27 cellular contexts compared by ENCODE assay signal in the genomic region with DNA sequence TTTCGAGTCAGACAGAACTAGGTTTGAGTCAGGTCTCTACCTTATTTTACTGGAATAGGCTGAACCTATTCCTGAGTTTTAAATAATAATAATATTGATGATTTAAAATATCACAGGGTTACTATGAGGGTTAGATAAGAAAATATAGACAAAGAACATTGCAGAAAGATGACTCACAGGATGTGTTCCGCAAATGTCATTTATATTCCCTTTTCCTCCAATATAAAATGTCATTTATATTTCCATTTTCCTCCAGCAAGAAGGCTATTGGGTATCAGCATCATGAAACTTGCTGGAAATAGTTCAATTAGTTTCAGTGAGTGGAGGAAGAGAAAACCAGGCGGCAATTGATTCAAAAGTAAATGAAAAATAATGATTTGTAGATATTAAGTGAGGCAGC.
"Had no signal": no experiment of that assay in that cellular context is flagged by ENCODE, and none has a peak within 500 bp of the region (broad histone marks: within the 10 kb centered on the region; RNA-seq: fewer than 3 reads in every experiment).

No MANE protein-coding gene starts in this region.

- H3K4me1 ChIP-seq: parathyroid adenoma, transverse colon had no signal

- H2AFZ ChIP-seq: parathyroid adenoma had no signal

- H3K9me3 Mint-ChIP-seq: activated naive CD4-positive, alpha-beta T cell treated with anti-CD3 and anti-CD28 coated beads for 36 hours; activated naive CD8-positive, alpha-beta T cell treated with anti-CD3 and anti-CD28 coated beads for 36 hours; memory B cell; naive thymus-derived CD8-positive, alpha-beta T cell; neural crest cell had no signal

- DNase-seq: activated CD4-positive, alpha-beta T cell treated with anti-CD3 and anti-CD28 coated beads for 48 hours; activated CD4-positive, alpha-beta T cell treated with anti-CD3 and anti-CD28 coated beads, Interleukin-2, amount 50 U/mL, for 48 hours; activated CD8-positive, alpha-beta memory T cell treated with anti-CD3 and anti-CD28 coated beads for 24 hours; activated effector memory CD4-positive, alpha-beta T cell treated with Interleukin-2 at 50 U/mL for 16 hours; activated naive CD4-positive, alpha-beta T cell treated with anti-CD3 and anti-CD28 coated beads for 36 hours; activated naive CD8-positive, alpha-beta T cell treated with anti-CD3 and anti-CD28 coated beads for 36 hours; adrenal gland; aorta; caudate nucleus; effector CD8-positive, alpha-beta T cell; erythroblast; foreskin fibroblast; heart left ventricle; hypothalamus; immature natural killer cell; naive thymus-derived CD8-positive, alpha-beta T cell; occipital lobe; right cardiac atrium; stimulated activated naive CD4-positive, alpha-beta T cell treated with Interleukin-2 at 50 U/mL for 16 hours; T-helper 17 cell; T1000; transverse colon; WERI-Rb-1 had no signal

- H3K27ac Mint-ChIP-seq: activated naive CD4-positive, alpha-beta T cell treated with anti-CD3 and anti-CD28 coated beads for 36 hours; activated naive CD8-positive, alpha-beta T cell treated with anti-CD3 and anti-CD28 coated beads for 36 hours; immature natural killer cell; memory B cell; naive thymus-derived CD8-positive, alpha-beta T cell; T-helper 17 cell had no signal

- H3K4me3 ChIP-seq: adrenal gland, heart left ventricle, transverse colon had no signal

- H3K79me2 ChIP-seq: parathyroid adenoma had no signal

- ATAC-seq: activated CD4-positive, CD25-positive, alpha-beta regulatory T cell treated with anti-CD3 and anti-CD28 coated beads, Interleukin-2, amount 50 U/mL, for 24 hours; heart left ventricle; naive thymus-derived CD8-positive, alpha-beta T cell; right cardiac atrium; T-helper 17 cell had no signal

- H3K36me3 Mint-ChIP-seq: activated naive CD8-positive, alpha-beta T cell treated with anti-CD3 and anti-CD28 coated beads for 36 hours; immature natural killer cell; memory B cell; naive thymus-derived CD8-positive, alpha-beta T cell had no signal

- H3K36me3 ChIP-seq: adrenal gland, heart left ventricle, transverse colon, WERI-Rb-1 had no signal

- H3K27me3 ChIP-seq: adrenal gland, heart left ventricle, transverse colon had no signal

- H3K27ac ChIP-seq: adrenal gland, heart left ventricle, parathyroid adenoma, transverse colon, WERI-Rb-1 had no signal

- H3K4me1 Mint-ChIP-seq: activated naive CD8-positive, alpha-beta T cell treated with anti-CD3 and anti-CD28 coated beads for 36 hours; immature natural killer cell; memory B cell; naive thymus-derived CD8-positive, alpha-beta T cell; T-helper 17 cell had no signal

- H3K27me3 Mint-ChIP-seq: activated naive CD8-positive, alpha-beta T cell treated with anti-CD3 and anti-CD28 coated beads for 36 hours; T-helper 17 cell had no signal

- H3K4me3 Mint-ChIP-seq: activated naive CD4-positive, alpha-beta T cell treated with anti-CD3 and anti-CD28 coated beads for 36 hours; activated naive CD8-positive, alpha-beta T cell treated with anti-CD3 and anti-CD28 coated beads for 36 hours; immature natural killer cell; memory B cell; naive thymus-derived CD8-positive, alpha-beta T cell; neural crest cell; T-helper 17 cell had no signal
